In genomic region chr13:44758595-44759221, GRCh38 we compare ENCODE assay signal across 8 cellular contexts.
DNase-seq lines count a peak whose midpoint lies in the region; ATAC-seq and TF ChIP-seq lines count a peak whose summit lies in the region.

No MANE protein-coding gene starts in this region.

- intact Hi-C loops in colonic mucosa (cut with DNase I), result no loop called here

- DNase-seq in Daoy (ENCODE audit: low read depth) (peak; percentile 90), NCI-H1417 treated with DMSO at 0.1 percent for 48 hours (lab: John Stamatoyannopoulos, UW) (peak; percentile 29), colonic mucosa (peak; percentile 59), trophoblast cell (peak; percentile 84)

- no peak overlapping the region for H2AK5ac ChIP-seq in trophoblast cell (ENCODE audit: low read length)

- no peaks in the 10 kb centered on the region for H3K9me3 ChIP-seq in colonic mucosa
- H3K9me3 ChIP-seq in trophoblast cell (ENCODE audit: insufficient read depth, low read depth, low read length), result no peaks in the 10 kb centered on the region

- no peak overlapping the region for H4K91ac ChIP-seq in trophoblast cell (ENCODE audit: low read depth, low read length)

- no peak overlapping the region for H4K12ac ChIP-seq in trophoblast cell (ENCODE audit: low read depth, low read length)

- H3K18ac ChIP-seq in trophoblast cell (ENCODE audit: low read length), result no peak overlapping the region

- H4K8ac ChIP-seq in trophoblast cell (ENCODE audit: low read depth, low read length), result peak overlapping the region; percentile 14

- no peak overlapping the region for H3K14ac ChIP-seq in trophoblast cell (ENCODE audit: low read length)

- peak overlapping the region; percentile 88 for H2BK12ac ChIP-seq in trophoblast cell (ENCODE audit: low read length)

- no peak for TF ChIP-seq CTCF in colonic mucosa (IDR thresholded peaks at IDR 0.05)

- no peak overlapping the region for H3K4me3 ChIP-seq in colonic mucosa
- no peak overlapping the region for H3K4me3 ChIP-seq in trophoblast cell (ENCODE audit: low read depth, low read length)

- no peak overlapping the region for H3K23ac ChIP-seq in trophoblast cell (ENCODE audit: low read length)

- H2BK5ac ChIP-seq in trophoblast cell (ENCODE audit: low read depth, low read length, poor library complexity), result no peak overlapping the region

- no peak overlapping the region for H2BK120ac ChIP-seq in trophoblast cell (ENCODE audit: insufficient read depth, low read length, poor library complexity)

- no CpG with 5 or more reads among the region's 8 CpGs for WGBS in trophoblast cell (ENCODE audit: extremely low coverage, insufficient coverage, insufficient read length)

- H3K27ac ChIP-seq in colonic mucosa, result peak overlapping the region; percentile 80
- H3K27ac ChIP-seq in trophoblast cell (ENCODE audit: low read depth, low read length), result no peak overlapping the region

- H3K36me3 ChIP-seq in colonic mucosa (no peaks in the 10 kb centered on the region), trophoblast cell (ENCODE audit: control insufficient read depth in 1 of 2, insufficient read depth in 2 of 2, low read length in 2 of 2) (no peaks in the 10 kb centered on the region)

- ATAC-seq in HG02938 (IDR thresholded peaks at IDR 0.05; ENCODE audit: unreplicated experiment) (no peak), GM21737 (IDR thresholded peaks at IDR 0.05; ENCODE audit: unreplicated experiment) (no peak), HG02678 (IDR thresholded peaks at IDR 0.05; ENCODE audit: unreplicated experiment) (no peak), GM18520 (IDR thresholded peaks at IDR 0.05; ENCODE audit: unreplicated experiment) (no peak)

- H3K4ac ChIP-seq in trophoblast cell (ENCODE audit: low read depth, low read length), result no peak overlapping the region

- H3K79me2 ChIP-seq in trophoblast cell (ENCODE audit: control insufficient read depth, insufficient read depth, low read length, poor library complexity), result no peaks in the 10 kb centered on the region

- H3K27me3 ChIP-seq in colonic mucosa, result no peaks in the 10 kb centered on the region
- H3K27me3 ChIP-seq in trophoblast cell (ENCODE audit: insufficient read depth, low read length), result no peaks in the 10 kb centered on the region

- peaks cover 27% of the 10 kb centered on the region for H3K4me1 ChIP-seq in colonic mucosa
- peaks cover 8 to 14% of the 10 kb centered on the region in 2 experiments for H3K4me1 ChIP-seq in trophoblast cell (ENCODE audit: control insufficient read depth in 1 of 2, insufficient read depth in 2 of 2, low read length in 2 of 2)

- H3K9ac ChIP-seq in colonic mucosa (ENCODE audit: low read depth in 2 of 2, low read length in 2 of 2) (peak overlapping the region in 1 of 2 donors; percentile 72), trophoblast cell (ENCODE audit: low read length) (no peak overlapping the region)

- no peak overlapping the region for H2AFZ ChIP-seq in trophoblast cell (ENCODE audit: insufficient read depth, low read length, poor library complexity)

- H3K79me1 ChIP-seq in trophoblast cell (ENCODE audit: low read length), result peaks cover 3% of the 10 kb centered on the region

- no peak overlapping the region for H3K4me2 ChIP-seq in trophoblast cell (ENCODE audit: low read length)

Comparison
In these comparisons a context has a peak if more than half of its experiments do, and no peak if none do; other contexts are left out.
1. DNase-seq: peak in every context shown above with its lines; median percentile 90 in Daoy; 84 in trophoblast cell; 59 in colonic mucosa; 29 in NCI-H1417 treated with DMSO at 0.1 percent for 48 hours.